8 cellular contexts compared by ENCODE assay signal in the genomic region with DNA sequence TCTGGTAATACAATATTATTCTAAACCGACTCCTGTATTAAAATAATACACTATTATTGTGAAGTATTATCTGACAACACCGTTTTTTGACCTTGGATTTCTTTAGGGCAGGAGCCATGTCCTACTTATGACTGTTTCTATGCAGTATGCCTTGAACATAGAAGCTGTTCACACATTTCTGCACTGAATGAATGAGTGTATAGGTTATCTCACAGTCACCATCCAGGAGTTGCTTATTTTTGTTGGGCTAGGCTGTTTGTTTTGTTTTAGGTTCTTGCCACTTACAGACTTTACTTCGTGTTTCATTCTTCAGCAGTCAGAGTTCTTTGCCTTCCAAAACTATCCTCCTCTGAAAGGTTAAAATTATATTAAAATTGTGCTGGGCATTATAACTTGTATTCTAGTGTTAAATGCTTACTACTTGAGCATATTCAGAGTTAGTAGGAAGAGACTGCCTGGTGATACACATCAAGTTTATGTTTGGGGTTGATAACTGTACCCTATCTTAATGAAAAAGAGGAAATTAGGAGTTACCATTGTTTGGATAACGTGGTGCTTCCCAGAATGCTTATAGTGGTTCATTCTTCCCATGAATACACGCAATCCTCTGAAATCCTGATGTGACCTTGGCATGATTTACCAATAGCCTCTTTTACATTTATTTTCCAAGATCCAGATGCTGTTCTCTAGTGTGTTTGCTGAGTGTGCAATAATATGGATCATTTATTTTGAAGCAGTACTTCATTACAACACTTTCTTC. TPM values are rescaled to one million over a fixed set of nuclear protein-coding genes. Genes with fewer than 3 reads are reported as not detected.
DNase-seq lines count a peak whose midpoint lies in the region; ATAC-seq and TF ChIP-seq lines count a peak whose summit lies in the region.

No MANE protein-coding gene starts in this region.

- H3K4me3 Mint-ChIP-seq in natural killer cell: peak overlapping the region; percentile 100

- no peak for ATAC-seq in natural killer cell
- ATAC-seq in GM19452 (IDR thresholded peaks at IDR 0.05; ENCODE audit: unreplicated experiment): no peak

- H3K4me1 Mint-ChIP-seq in natural killer cell: peaks cover 43 to 45% of the 10 kb centered on the region in 2 donors

- H3K4me3 ChIP-seq in NB4 (ENCODE audit: low read depth, low read length) (peak overlapping the region; percentile 76), coronary artery (peak overlapping the region; percentile 98)

- no peaks in the 10 kb centered on the region for H3K36me3 Mint-ChIP-seq in natural killer cell

- no peak overlapping the region for H3K27ac ChIP-seq in coronary artery

- H3K27ac Mint-ChIP-seq in natural killer cell: peak overlapping the region in 1 of 2 donors; percentile 91

- intact Hi-C loops in natural killer cell (cut with micrococcal nuclease): loop anchor here (5.0 kb wide), 1 partner anchor 107 kb away; no protein-coding TSS in a partner anchor

- DNase-seq in DMS79 (lab: John Stamatoyannopoulos, UW): peak; percentile 70
- DNase-seq in NB4 (ENCODE audit: low read depth): peak; percentile 19
- DNase-seq in coronary artery (ENCODE audit: low spot score): no peak
- DNase-seq in natural killer cell: no peak
- DNase-seq in activated effector memory CD4-positive, alpha-beta T cell treated with Interleukin-2 at 50 U/mL for 16 hours: no peak
- no peak for DNase-seq in GM19240 (ENCODE audit: insufficient read length, low spot score)
- no peak for DNase-seq in stimulated activated CD4-positive, alpha-beta T cell treated with anti-CD3 and anti-CD28 coated beads, Interleukin-4, amount 100 ng/mL, for 24 hours

- TF ChIP-seq CTCF in NB4 (IDR thresholded peaks at IDR 0.05; ENCODE audit: low read depth, low read length) (no peak), coronary artery (IDR thresholded peaks at IDR 0.05) (no peak), natural killer cell (IDR thresholded peaks at IDR 0.05) (no peak)

- TF ChIP-seq POLR2A in NB4 (IDR thresholded peaks at IDR 0.05; ENCODE audit: extremely low read depth, insufficient read length): no peak

- H3K27me3 Mint-ChIP-seq in natural killer cell (ENCODE audit: low read depth in 2 of 2): no peaks in the 10 kb centered on the region

- H3K9me3 Mint-ChIP-seq in natural killer cell: no peaks in the 10 kb centered on the region

RNA-seq across cellular contexts. Expression of a gene that starts 1.7 kb away (rescaled TPM):
- 10 to 100 TPM; 10.2 to 22.0 (median 16.8) TPM for total RNA-seq in natural killer cell

RNA-seq across cellular contexts. Expression of a gene that starts 58.9 kb away (rescaled TPM):
- total RNA-seq in natural killer cell: 1 to 10 TPM; 3.1 to 5.1 (median 3.4) TPM

Comparison
In these comparisons a context has a peak if more than half of its experiments do, and no peak if none do; other contexts are left out.
1. DNase-seq: peak in DMS79 (single experiment) and NB4 (single experiment); none in coronary artery (single experiment), natural killer cell (single experiment), activated effector memory CD4-positive, alpha-beta T cell treated with Interleukin-2 at 50 U/mL for 16 hours (single experiment), GM19240 (single experiment) and stimulated activated CD4-positive, alpha-beta T cell treated with anti-CD3 and anti-CD28 coated beads, Interleukin-4, amount 100 ng/mL, for 24 hours (single experiment).